Comparison of ENCODE assay signal across 8 cellular contexts in genomic region chr4:41693629-41694028, GRCh38. TPM values are rescaled to one million over a fixed set of nuclear protein-coding genes. Genes with fewer than 3 reads are reported as not detected.
DNase-seq lines count a peak whose midpoint lies in the region; ATAC-seq and TF ChIP-seq lines count a peak whose summit lies in the region.

No MANE protein-coding gene starts in this region.

- H3K36me3 Mint-ChIP-seq in T-helper 17 cell (ENCODE audit: low read depth) = no peaks in the 10 kb centered on the region

- H4K20me1 ChIP-seq in PC-9 (ENCODE audit: insufficient read depth) = no peaks in the 10 kb centered on the region; the same call in 1 of the 2 replicates

- H3K36me3 ChIP-seq in HAP-1 (replicated peaks) (peaks cover 13% of the 10 kb centered on the region), PC-9 (ENCODE audit: low read depth) (peaks cover 23% of the 10 kb centered on the region; the same call in 1 of the 2 replicates)

- in situ Hi-C loops in HAP-1 (cut with MboI; ENCODE audit: low sequenced_read_pairs) = loop anchor here (5.0 to 25.0 kb wide), 2 partner anchors 199 to 819 kb away; no protein-coding TSS in a partner anchor

- no peak for ATAC-seq in T-helper 17 cell
- no peak for ATAC-seq in omental fat pad (ENCODE audit: low FRiP score)

- H3K27me3 Mint-ChIP-seq in T-helper 17 cell = peaks cover 23% of the 10 kb centered on the region

- peaks cover 18% of the 10 kb centered on the region for H3F3A ChIP-seq in PC-9 (ENCODE audit: insufficient read depth, low read depth)

- no peak overlapping the region for H3K4me2 ChIP-seq in PC-9

- POLR2A ChIA-PET in AG04449 (lab: Yijun Ruan, JAX) = no interaction called here
- POLR2A ChIA-PET in PC-9 (lab: Charles Lee; ENCODE audit: unreplicated experiment) = no interaction called here

- H3K4me3 ChIP-seq in AG04449 (ENCODE audit: low read depth, low read length) = no peak overlapping the region
- no peak overlapping the region for H3K4me3 ChIP-seq in HAP-1
- H3K4me3 ChIP-seq in PC-9 = no peak overlapping the region
- no peak overlapping the region for H3K4me3 ChIP-seq in fibroblast of pulmonary artery (replicated peaks; ENCODE audit: low read depth, low read length)

- no TSS peak for BruUV-seq in PC-9 (replicated peaks; lab: Mats Ljungman, UMichigan)

- H3K79me2 ChIP-seq in PC-9 (ENCODE audit: low read depth) = no peaks in the 10 kb centered on the region

- no peaks in the 10 kb centered on the region for H3K9me2 ChIP-seq in PC-9 (ENCODE audit: insufficient read depth)

- no peaks in the 10 kb centered on the region for H3K9me3 ChIP-seq in HAP-1
- H3K9me3 ChIP-seq in PC-9 (ENCODE audit: insufficient read depth, low read depth) = no peaks in the 10 kb centered on the region
- H3K9me3 ChIP-seq in T-helper 17 cell (ENCODE audit: control insufficient read depth, low read length, poor library complexity, severe bottlenecking) = no peaks in the 10 kb centered on the region

- CTCF ChIA-PET in AG04449 (lab: Yijun Ruan, JAX) (interaction anchor here (0.7 to 9.2 kb wide), 20 partner anchors 8 to 826 kb away, joined by 3 to 147 read pairs (median 4); no protein-coding TSS in a partner anchor), PC-9 (lab: Charles Lee) (interaction anchor here (1.0 kb wide), 1 partner anchor 192 kb away, joined by 4 read pairs; no protein-coding TSS in a partner anchor)

- H2AFZ ChIP-seq in PC-9 = no peak overlapping the region

- peaks cover 11% of the 10 kb centered on the region for H3K4me1 ChIP-seq in HAP-1
- H3K4me1 ChIP-seq in PC-9 (replicated peaks; ENCODE audit: insufficient read depth) = no peaks in the 10 kb centered on the region

- no peak overlapping the region for H3K27ac ChIP-seq in PC-9

- no peak for DNase-seq in AG04449 (ENCODE audit: low read depth, low spot score)
- peak; percentile 21 to 69 for DNase-seq in HAP-1 (ENCODE audit: low spot score in 2 of 2)
- no peak for DNase-seq in PC-9
- DNase-seq in fibroblast of pulmonary artery (ENCODE audit: low read depth) = peak; percentile 53
- DNase-seq in T-helper 17 cell = no peak
- no peak for DNase-seq in omental fat pad (ENCODE audit: low spot score)
- DNase-seq in GOT3 (lab: John Stamatoyannopoulos, UW) = no peak
- DNase-seq in NCI-H2107 treated with DMSO at 0.1 percent for 48 hours (lab: John Stamatoyannopoulos, UW; ENCODE audit: unreplicated experiment) = no peak

- H3K27ac Mint-ChIP-seq in T-helper 17 cell = no peak overlapping the region

- H3K27me3 ChIP-seq in HAP-1 (ENCODE audit: low read depth) = no peaks in the 10 kb centered on the region
- H3K27me3 ChIP-seq in PC-9 (ENCODE audit: insufficient read depth, low read depth) = no peaks in the 10 kb centered on the region

- TF ChIP-seq CTCF in AG04449 (IDR thresholded peaks at IDR 0.05; ENCODE audit: insufficient read depth, low read length, missing control alignments) (peak; percentile 54), PC-9 (conservative IDR thresholded peaks at IDR 0.05) (peak; percentile 64), fibroblast of pulmonary artery (IDR thresholded peaks at IDR 0.05; ENCODE audit: low read length, missing control alignments) (peak; percentile 69), omental fat pad (IDR thresholded peaks at IDR 0.05) (no peak)

- peaks cover 2% of the 10 kb centered on the region for H3K4me1 Mint-ChIP-seq in T-helper 17 cell

- intact Hi-C loops in PC-9 (cut with micrococcal nuclease; ENCODE audit: unreplicated experiment) = loop anchor here (2.0 to 5.0 kb wide), 2 partner anchors 189 to 829 kb away; no protein-coding TSS in a partner anchor

- H3K4me3 Mint-ChIP-seq in T-helper 17 cell = no peak overlapping the region

RNA-seq across cellular contexts. Expression of gene PHOX2B, which starts 54.9 kb away (rescaled TPM):
- total RNA-seq in PC-9 (2021) (not detected in 2 replicates), T-helper 17 cell (not detected), omental fat pad (not detected)

Comparison
In these comparisons a context has a peak if more than half of its experiments do, and no peak if none do; other contexts are left out.
1. DNase-seq: peak in HAP-1 (2 of 2) and fibroblast of pulmonary artery (single experiment); none in AG04449 (single experiment), PC-9 (0 of 2), T-helper 17 cell (0 of 3), omental fat pad (single experiment), GOT3 (single experiment) and NCI-H2107 treated with DMSO at 0.1 percent for 48 hours (single experiment).
2. CTCF ChIP-seq: peak in AG04449 (single experiment), PC-9 (single experiment) and fibroblast of pulmonary artery (single experiment); none in omental fat pad (0 of 3).